Comparison of ENCODE assay signal across 17 cellular contexts in genomic region chr4:163649557-163650091, GRCh38.
"Had no signal": no experiment of that assay in that cellular context is flagged by ENCODE, and none has a peak within 500 bp of the region (broad histone marks: within the 10 kb centered on the region; RNA-seq: fewer than 3 reads in every experiment).

No MANE protein-coding gene starts in this region.

- H3K27ac ChIP-seq: colonic mucosa, left ventricle myocardium inferior, tibial artery had no signal

- H3K4me3 Mint-ChIP-seq: activated naive CD4-positive, alpha-beta T cell treated with anti-CD3 and anti-CD28 coated beads for 36 hours; memory B cell; natural killer cell; stimulated activated naive B cell treated with anti-CD40 and anti-IgM and Interleukin-4, amounts not matched to agents 10 μg/mL and 1 μg/mL and 100 μg/mL, for 72 hours had no signal

- H3K4me1 ChIP-seq: colonic mucosa, left ventricle myocardium inferior, tibial artery had no signal

- H3K27ac Mint-ChIP-seq: activated naive CD4-positive, alpha-beta T cell treated with anti-CD3 and anti-CD28 coated beads for 36 hours; activated T-helper 2 cell treated with anti-CD3 and anti-CD28 coated beads, Interferon-gamma antibody, Interleukin-2, Interleukin-4, amounts not matched to agents 10 μg/mL and 5 μg/mL and 100 μg/mL, durations not matched to agents 14 hours and 24 hours and 36 hours; memory B cell; natural killer cell; stimulated activated naive B cell treated with anti-CD40 and anti-IgM and Interleukin-4, amounts not matched to agents 10 μg/mL and 1 μg/mL and 100 μg/mL, for 72 hours had no signal

- H3K36me3 ChIP-seq: colonic mucosa, left ventricle myocardium inferior, tibial artery had no signal

- H3K27me3 Mint-ChIP-seq: memory B cell; stimulated activated naive B cell treated with anti-CD40 and anti-IgM and Interleukin-4, amounts not matched to agents 10 μg/mL and 1 μg/mL and 100 μg/mL, for 72 hours had no signal

- H3K4me1 Mint-ChIP-seq: memory B cell; natural killer cell; stimulated activated naive B cell treated with anti-CD40 and anti-IgM and Interleukin-4, amounts not matched to agents 10 μg/mL and 1 μg/mL and 100 μg/mL, for 72 hours had no signal

- H3K27me3 ChIP-seq: colonic mucosa, tibial artery had no signal

- ATAC-seq: natural killer cell; stimulated activated naive B cell treated with anti-CD40 and anti-IgM and Interleukin-4, amounts not matched to agents 10 μg/mL and 1 μg/mL and 100 μg/mL, for 72 hours had no signal

- DNase-seq: activated CD4-positive, alpha-beta T cell treated with anti-CD3 and anti-CD28 coated beads, Interleukin-2, amount 50 U/mL, for 48 hours; activated CD4-positive, CD25-positive, alpha-beta regulatory T cell treated with anti-CD3 and anti-CD28 coated beads, Interleukin-2, amount 50 U/mL, for 72 hours; activated naive CD4-positive, alpha-beta T cell treated with anti-CD3 and anti-CD28 coated beads for 36 hours; activated T-cell treated with anti-CD3 and anti-CD28 coated beads, Interleukin-2, amount 50 U/mL, for 1 hour; central memory CD4-positive, alpha-beta T cell; colonic mucosa; foreskin fibroblast; glutamatergic neuron; hypothalamus; left ventricle myocardium inferior; natural killer cell; stimulated activated CD4-positive, alpha-beta T cell treated with anti-CD3 and anti-CD28 coated beads, Interleukin-4, amount 100 ng/mL, for 1 hour; stimulated activated naive B cell treated with anti-CD40 and anti-IgM and Interleukin-4, amounts not matched to agents 10 μg/mL and 1 μg/mL and 100 μg/mL, for 72 hours; T-helper 9 cell; tibial artery had no signal

- H3K9me3 ChIP-seq: colonic mucosa had no signal

- H3K4me3 ChIP-seq: colonic mucosa, left ventricle myocardium inferior, tibial artery had no signal
